ENCODE assay signal across 8 cellular contexts in genomic region chr14:22589096-22589839, GRCh38. TPM values are rescaled to one million over a fixed set of nuclear protein-coding genes. Genes with fewer than 3 reads are reported as not detected.
DNase-seq lines count a peak whose midpoint lies in the region; ATAC-seq and TF ChIP-seq lines count a peak whose summit lies in the region.

TSS of gene DAD1 (minus strand) at chr14:22589224. CDS start at chr14:22589157, 67 bp downstream.

- peak within 1 kb of the TSS; percentile 53 for H3K4me3 ChIP-seq in RWPE2 (ENCODE audit: severe bottlenecking)
- peak within 1 kb of the TSS; percentile 72 to 89 (median 84) for H3K4me3 ChIP-seq in fibroblast of lung (replicated peaks in 1 of 4; ENCODE audit: control extremely low read depth in 1 of 4, insufficient read depth in 1 of 4, low read depth in 3 of 4, low read length in 4 of 4)
- peak within 1 kb of the TSS; percentile 81 for H3K4me3 ChIP-seq in naive thymus-derived CD4-positive, alpha-beta T cell (ENCODE audit: low read length)

- CTCF ChIA-PET in naive thymus-derived CD4-positive, alpha-beta T cell (lab: Charles Lee) = interaction anchor here (0.6 to 4.7 kb wide), 15 partner anchors 10 to 740 kb away, joined by 3 to 52 read pairs (median 4); partner anchors contain the start of gene OXA1L

- peaks cover 47% of the 10 kb centered on the region for H3K79me2 ChIP-seq in fibroblast of lung (ENCODE audit: control insufficient read depth, insufficient read depth, low read length)

- peaks cover 10% of the 10 kb centered on the region for H3K27me3 Mint-ChIP-seq in activated T-helper 2 cell treated with anti-CD3 and anti-CD28 coated beads, Interferon-gamma antibody, Interleukin-2, Interleukin-4, amounts not matched to agents 10 μg/mL and 5 μg/mL and 100 μg/mL, durations not matched to agents 14 hours and 24 hours and 36 hours (ENCODE audit: low read depth)
- peaks cover 0 to 17% (median 0%) of the 10 kb centered on the region in 5 donors for H3K27me3 Mint-ChIP-seq in naive thymus-derived CD4-positive, alpha-beta T cell
- H3K27me3 Mint-ChIP-seq in stimulated activated naive B cell treated with anti-CD40 and anti-IgM and Interleukin-4, amounts not matched to agents 10 μg/mL and 1 μg/mL and 100 μg/mL, for 72 hours = no peaks in the 10 kb centered on the region

- intact Hi-C loops in activated T-helper 2 cell treated with anti-CD3 and anti-CD28 coated beads, Interferon-gamma antibody, Interleukin-2, Interleukin-4, amounts not matched to agents 10 μg/mL and 5 μg/mL and 100 μg/mL, durations not matched to agents 14 hours and 24 hours and 36 hours (cut with micrococcal nuclease) = loop anchor here (1.0 to 5.0 kb wide), 8 partner anchors 9 to 340 kb away; partner anchors contain the start of genes ABHD4, LRP10, OXA1L and PRMT5
- intact Hi-C loops in naive thymus-derived CD4-positive, alpha-beta T cell (cut with micrococcal nuclease) = loop anchor here (1.0 to 10.0 kb wide), 23 partner anchors 9 to 1504 kb away; partner anchors contain the start of genes LRP10 (in 2 of the 2), MRPL52 (in 2 of the 2), OXA1L (in 2 of the 2) and PPP1R3E (in 2 of the 2)

- H3K9me3 ChIP-seq in RWPE2 (ENCODE audit: severe bottlenecking) = no peaks in the 10 kb centered on the region
- no peaks in the 10 kb centered on the region for H3K9me3 ChIP-seq in fibroblast of lung (ENCODE audit: control insufficient read depth, insufficient read depth, low read depth, low read length)
- H3K9me3 ChIP-seq in naive thymus-derived CD4-positive, alpha-beta T cell (ENCODE audit: control insufficient read depth in 2 of 3, low read length in 3 of 3) = no peaks in the 10 kb centered on the region

- peak within 1 kb of the TSS; percentile 96 for H3K4me2 ChIP-seq in fibroblast of lung (ENCODE audit: extremely low read depth, insufficient read depth, low read length)

- H3K4me1 ChIP-seq in RWPE2 (ENCODE audit: insufficient read depth, poor library complexity, severe bottlenecking) = peaks cover 7% of the 10 kb centered on the region
- H3K4me1 ChIP-seq in fibroblast of lung (ENCODE audit: control insufficient read depth, extremely low read depth, insufficient read depth, low read length) = no peaks in the 10 kb centered on the region
- peaks cover 30 to 38% of the 10 kb centered on the region in 2 donors for H3K4me1 ChIP-seq in naive thymus-derived CD4-positive, alpha-beta T cell (ENCODE audit: control insufficient read depth in 2 of 2, insufficient read depth in 2 of 2, low read length in 2 of 2)

- H3K27me3 ChIP-seq in RWPE2 (ENCODE audit: insufficient read depth, poor library complexity, severe bottlenecking) (no peaks in the 10 kb centered on the region), fibroblast of lung (ENCODE audit: control insufficient read depth, insufficient read depth, low read length) (no peaks in the 10 kb centered on the region)
- no peaks in the 10 kb centered on the region for H3K27me3 ChIP-seq in naive thymus-derived CD4-positive, alpha-beta T cell (ENCODE audit: control insufficient read depth in 2 of 2, insufficient read depth in 2 of 2, low read length in 2 of 2)

- peaks cover 51% of the 10 kb centered on the region for H3K4me1 Mint-ChIP-seq in activated T-helper 2 cell treated with anti-CD3 and anti-CD28 coated beads, Interferon-gamma antibody, Interleukin-2, Interleukin-4, amounts not matched to agents 10 μg/mL and 5 μg/mL and 100 μg/mL, durations not matched to agents 14 hours and 24 hours and 36 hours (ENCODE audit: low read depth)
- H3K4me1 Mint-ChIP-seq in naive thymus-derived CD4-positive, alpha-beta T cell = peaks cover 34 to 62% (median 53%) of the 10 kb centered on the region in 7 donors
- peaks cover 43 to 70% of the 10 kb centered on the region in 2 donors for H3K4me1 Mint-ChIP-seq in stimulated activated naive B cell treated with anti-CD40 and anti-IgM and Interleukin-4, amounts not matched to agents 10 μg/mL and 1 μg/mL and 100 μg/mL, for 72 hours

- H3K36me3 ChIP-seq in RWPE2 (ENCODE audit: low read depth) (peaks cover 31% of the 10 kb centered on the region), fibroblast of lung (ENCODE audit: control insufficient read depth, insufficient read depth, low read length) (no peaks in the 10 kb centered on the region)
- no peaks in the 10 kb centered on the region for H3K36me3 ChIP-seq in naive thymus-derived CD4-positive, alpha-beta T cell (ENCODE audit: control insufficient read depth in 2 of 3, insufficient read depth in 3 of 3, low read length in 3 of 3)

- peak within 1 kb of the TSS; percentile 84 for H2AFZ ChIP-seq in fibroblast of lung (ENCODE audit: low read length)

- H3K4me3 Mint-ChIP-seq in activated T-helper 2 cell treated with anti-CD3 and anti-CD28 coated beads, Interferon-gamma antibody, Interleukin-2, Interleukin-4, amounts not matched to agents 10 μg/mL and 5 μg/mL and 100 μg/mL, durations not matched to agents 14 hours and 24 hours and 36 hours (ENCODE audit: low read depth) = peak within 1 kb of the TSS; percentile 88
- peak within 1 kb of the TSS; percentile 83 to 99 (median 96) for H3K4me3 Mint-ChIP-seq in naive thymus-derived CD4-positive, alpha-beta T cell
- peak within 1 kb of the TSS; percentile 97 to 98 for H3K4me3 Mint-ChIP-seq in stimulated activated naive B cell treated with anti-CD40 and anti-IgM and Interleukin-4, amounts not matched to agents 10 μg/mL and 1 μg/mL and 100 μg/mL, for 72 hours

- no peaks in the 10 kb centered on the region for H4K20me1 ChIP-seq in fibroblast of lung (ENCODE audit: control insufficient read depth, extremely low read depth, insufficient read depth, low read length)

- peak; percentile 95 for ATAC-seq in RWPE2 (ENCODE audit: low read depth)
- peak; percentile 94 for ATAC-seq in naive thymus-derived CD4-positive, alpha-beta T cell
- peak; percentile 89 to 94 for ATAC-seq in stimulated activated naive B cell treated with anti-CD40 and anti-IgM and Interleukin-4, amounts not matched to agents 10 μg/mL and 1 μg/mL and 100 μg/mL, for 72 hours (replicated peaks)

- H3K9me3 Mint-ChIP-seq in activated T-helper 2 cell treated with anti-CD3 and anti-CD28 coated beads, Interferon-gamma antibody, Interleukin-2, Interleukin-4, amounts not matched to agents 10 μg/mL and 5 μg/mL and 100 μg/mL, durations not matched to agents 14 hours and 24 hours and 36 hours = no peaks in the 10 kb centered on the region
- peaks cover 0 to 8% (median 0%) of the 10 kb centered on the region in 11 donors for H3K9me3 Mint-ChIP-seq in naive thymus-derived CD4-positive, alpha-beta T cell
- no peaks in the 10 kb centered on the region for H3K9me3 Mint-ChIP-seq in stimulated activated naive B cell treated with anti-CD40 and anti-IgM and Interleukin-4, amounts not matched to agents 10 μg/mL and 1 μg/mL and 100 μg/mL, for 72 hours

- peak within 1 kb of the TSS; percentile 67 for H3K27ac ChIP-seq in RWPE2 (ENCODE audit: poor library complexity, severe bottlenecking)
- peak within 1 kb of the TSS; percentile 99 for H3K27ac ChIP-seq in fibroblast of lung (ENCODE audit: insufficient read depth, low read length)
- H3K27ac ChIP-seq in naive thymus-derived CD4-positive, alpha-beta T cell (ENCODE audit: low read depth, low read length) = peak within 1 kb of the TSS; percentile 96

- peak within 1 kb of the TSS; percentile 93 for H3K9ac ChIP-seq in fibroblast of lung (ENCODE audit: insufficient read depth, low read length)

- POLR2A ChIA-PET in naive thymus-derived CD4-positive, alpha-beta T cell (lab: Charles Lee) = interaction anchor here (0.6 to 6.6 kb wide), 21 partner anchors 8 to 728 kb away, joined by 3 to 82 read pairs (median 6); partner anchors contain the start of genes ABHD4, MRPL52, OXA1L and RBM23

- peak; percentile 100 for DNase-seq in EH (ENCODE audit: low read depth)
- DNase-seq in H4 (ENCODE audit: low spot score) = peak; percentile 99
- peak; percentile 99 for DNase-seq in LoVo (ENCODE audit: low spot score)
- peak; percentile 99 for DNase-seq in RWPE2 (ENCODE audit: low spot score)
- DNase-seq in activated T-helper 2 cell treated with anti-CD3 and anti-CD28 coated beads, Interferon-gamma antibody, Interleukin-2, Interleukin-4, amounts not matched to agents 10 μg/mL and 5 μg/mL and 100 μg/mL, durations not matched to agents 14 hours and 24 hours and 36 hours (ENCODE audit: low spot score) = peak; percentile 100
- DNase-seq in fibroblast of lung (ENCODE audit: low read depth in 2 of 2) = peak; percentile 99
- peak; percentile 100 for DNase-seq in naive thymus-derived CD4-positive, alpha-beta T cell
- DNase-seq in stimulated activated naive B cell treated with anti-CD40 and anti-IgM and Interleukin-4, amounts not matched to agents 10 μg/mL and 1 μg/mL and 100 μg/mL, for 72 hours = peak; percentile 99

- TF ChIP-seq CTCF in RWPE2 (IDR thresholded peaks at IDR 0.05; ENCODE audit: poor library complexity, severe bottlenecking) = no peak
- TF ChIP-seq CTCF in fibroblast of lung (conservative IDR thresholded peaks at IDR 0.05 in 1 of 2, IDR thresholded peaks at IDR 0.05 in 1 of 2; ENCODE audit: low read depth in 1 of 2, low read length in 2 of 2) = no peak

- H3K27ac Mint-ChIP-seq in activated T-helper 2 cell treated with anti-CD3 and anti-CD28 coated beads, Interferon-gamma antibody, Interleukin-2, Interleukin-4, amounts not matched to agents 10 μg/mL and 5 μg/mL and 100 μg/mL, durations not matched to agents 14 hours and 24 hours and 36 hours = peak within 1 kb of the TSS; percentile 95
- H3K27ac Mint-ChIP-seq in naive thymus-derived CD4-positive, alpha-beta T cell = peak within 1 kb of the TSS; percentile 90 to 100 (median 99)
- peak within 1 kb of the TSS; percentile 98 for H3K27ac Mint-ChIP-seq in stimulated activated naive B cell treated with anti-CD40 and anti-IgM and Interleukin-4, amounts not matched to agents 10 μg/mL and 1 μg/mL and 100 μg/mL, for 72 hours

- H3K36me3 Mint-ChIP-seq in activated T-helper 2 cell treated with anti-CD3 and anti-CD28 coated beads, Interferon-gamma antibody, Interleukin-2, Interleukin-4, amounts not matched to agents 10 μg/mL and 5 μg/mL and 100 μg/mL, durations not matched to agents 14 hours and 24 hours and 36 hours (ENCODE audit: low read depth) = peaks cover 33% of the 10 kb centered on the region
- H3K36me3 Mint-ChIP-seq in naive thymus-derived CD4-positive, alpha-beta T cell = peaks cover 0 to 19% (median 12%) of the 10 kb centered on the region in 5 donors
- H3K36me3 Mint-ChIP-seq in stimulated activated naive B cell treated with anti-CD40 and anti-IgM and Interleukin-4, amounts not matched to agents 10 μg/mL and 1 μg/mL and 100 μg/mL, for 72 hours = peaks cover 24 to 34% of the 10 kb centered on the region in 2 donors

RNA-seq across cellular contexts. Expression of gene DAD1, which starts in this region (rescaled TPM):
- total RNA-seq in H4 (2014; rRNA removed; shearing (Covaris generic)) = 585 and 634 TPM in 2 replicates
- total RNA-seq in activated T-helper 2 cell treated with anti-CD3 and anti-CD28 coated beads, Interferon-gamma antibody, Interleukin-2, Interleukin-4, amounts not matched to agents 10 μg/mL and 5 μg/mL and 100 μg/mL, durations not matched to agents 14 hours and 24 hours and 36 hours = 246 and 256 TPM in 2 replicates
- total RNA-seq in fibroblast of lung = 235 and 249 TPM in 2 replicates
- 623 and 651 TPM in 2 replicates for polyA plus RNA-seq in fibroblast of lung
- 466 and 481 TPM in 2 replicates for polyA plus RNA-seq in fibroblast of lung (2012)
- 385 and 479 TPM in 2 replicates for polyA minus RNA-seq in fibroblast of lung (ENCODE audit: low replicate concordance)
- total RNA-seq in naive thymus-derived CD4-positive, alpha-beta T cell = 100 to 1,000 TPM in 3 of 5 experiments, 10 to 100 TPM in 2; 68.8 to 157 (median 117) TPM
- polyA plus RNA-seq in naive thymus-derived CD4-positive, alpha-beta T cell = 100 to 1,000 TPM; 766 to 777 TPM

Comparison
In these comparisons a context has a peak if more than half of its experiments do, and no peak if none do; other contexts are left out.
1. Peak in every context shown above with its lines: DNase-seq, ATAC-seq, H3K4me3 ChIP-seq and H3K27ac ChIP-seq.